25 cellular contexts compared by ENCODE assay signal in the genomic region with DNA sequence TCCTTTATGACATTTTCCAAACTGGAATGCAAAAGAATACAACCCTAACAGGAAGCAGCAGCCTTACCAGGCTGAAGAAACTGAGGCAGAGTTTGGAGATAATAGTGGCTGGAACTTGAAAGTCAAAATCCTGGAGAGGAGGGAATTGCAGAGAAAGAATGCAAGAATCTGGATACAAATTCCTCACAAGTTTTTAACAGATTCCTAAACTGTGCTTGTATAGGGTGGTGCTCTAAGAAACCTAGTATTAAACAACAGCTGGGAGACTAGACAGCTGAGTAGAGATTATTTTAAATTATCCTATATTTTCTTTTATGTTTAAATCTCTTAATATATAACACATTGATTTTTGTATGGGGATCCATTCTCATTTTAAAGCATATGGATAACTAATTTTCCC.
"Had no signal": no experiment of that assay in that cellular context is flagged by ENCODE, and none has a peak within 500 bp of the region (broad histone marks: within the 10 kb centered on the region; RNA-seq: fewer than 3 reads in every experiment).

No MANE protein-coding gene starts in this region.

- H3K27ac ChIP-seq: dorsolateral prefrontal cortex, gastrocnemius medialis, heart left ventricle, hepatocyte, left lung, ovary, psoas muscle, sigmoid colon, skin epidermis, spleen, testis, tibial artery had no signal

- H3K4me2 ChIP-seq: hepatocyte had no signal

- H3K4me3 ChIP-seq: dorsolateral prefrontal cortex, gastrocnemius medialis, heart left ventricle, hepatocyte, left lung, ovary, psoas muscle, sigmoid colon, skin epidermis, spleen, testis, tibial artery had no signal

- H3K36me3 ChIP-seq: ovary had no signal

- ATAC-seq: gastrocnemius medialis; heart left ventricle; left lung; naive thymus-derived CD8-positive, alpha-beta T cell; psoas muscle; right cardiac atrium; stimulated activated memory B cell treated with anti-CD40 and anti-IgM and Interleukin-4, amounts not matched to agents 10 μg/mL and 1 μg/mL and 100 μg/mL, for 72 hours; stimulated activated naive CD8-positive, alpha-beta T cell treated with anti-CD3 and anti-CD28 coated beads, Interleukin-15, Interleukin-2, amounts not matched to agents 100 U/mL and 50 U/mL, for 24 hours had no signal

- H3K4me1 ChIP-seq: left lung, psoas muscle, sigmoid colon, spleen, testis, tibial artery had no signal

- H3K9me3 ChIP-seq: gastrocnemius medialis, heart left ventricle, left lung, ovary, psoas muscle, sigmoid colon, spleen, testis, tibial artery had no signal

- H2AFZ ChIP-seq: hepatocyte had no signal

- H3K27me3 ChIP-seq: dorsolateral prefrontal cortex, gastrocnemius medialis, heart left ventricle, hepatocyte, left lung, ovary, sigmoid colon, spleen, testis, tibial artery had no signal

- DNase-seq: dorsolateral prefrontal cortex; effector CD4-positive, alpha-beta T cell; foreskin fibroblast; gastrocnemius medialis; heart left ventricle; kidney; left lung; mesenchymal stem cell; midbrain; naive thymus-derived CD8-positive, alpha-beta T cell; occipital lobe; ovary; posterior cingulate gyrus; psoas muscle; right cardiac atrium; sigmoid colon; spleen; stimulated activated CD4-positive, alpha-beta T cell treated with anti-CD3 and anti-CD28 coated beads, Interleukin-4, amount 100 ng/mL, for 4 hours; stimulated activated naive CD8-positive, alpha-beta T cell treated with anti-CD3 and anti-CD28 coated beads, Interleukin-15, Interleukin-2, amounts not matched to agents 100 U/mL and 50 U/mL, for 24 hours; substantia nigra; testis; tibial artery had no signal
